In the genomic region with DNA sequence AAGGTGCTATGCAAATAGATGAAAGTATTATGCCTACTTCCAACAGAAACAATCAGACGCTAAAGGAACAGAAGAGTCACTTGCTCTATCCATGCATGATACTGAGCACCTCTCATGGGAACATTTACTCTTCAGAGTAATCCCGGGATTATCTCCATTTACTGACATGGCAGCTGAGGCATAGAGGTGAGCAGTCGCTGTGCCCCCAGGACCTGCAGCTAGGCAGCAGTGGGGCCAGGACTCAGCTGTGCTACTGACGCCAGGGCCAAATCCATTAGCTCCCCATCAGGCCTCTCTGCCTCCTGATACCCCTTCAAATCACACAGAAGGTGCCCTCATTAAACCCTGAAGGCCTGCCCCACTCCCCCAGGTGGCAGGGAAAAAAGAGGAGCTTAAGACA, we compare ENCODE assay signal across 18 cellular contexts.
"Had no signal": no experiment of that assay in that cellular context is flagged by ENCODE, and none has a peak within 500 bp of the region (broad histone marks: within the 10 kb centered on the region; RNA-seq: fewer than 3 reads in every experiment).

No MANE protein-coding gene starts in this region.

- H3K36me3 ChIP-seq: pancreas, thyroid gland had no signal

- H3K36me3 Mint-ChIP-seq: activated naive CD8-positive, alpha-beta T cell treated with anti-CD3 and anti-CD28 coated beads for 36 hours had no signal

- H3K27ac ChIP-seq: body of pancreas, esophagus muscularis mucosa, hepatocyte, pancreas, thyroid gland had no signal

- H3K27me3 Mint-ChIP-seq: activated CD4-positive, alpha-beta T cell treated with anti-CD3 and anti-CD28 coated beads, Interleukin-2, amount 10 ng/mL, durations not matched to agents 7 days and 5 days; activated naive CD8-positive, alpha-beta T cell treated with anti-CD3 and anti-CD28 coated beads for 36 hours; stimulated activated memory B cell treated with anti-CD40 and anti-IgM and Interleukin-4, amounts not matched to agents 10 μg/mL and 1 μg/mL and 100 μg/mL, for 72 hours had no signal

- DNase-seq: activated CD4-positive, alpha-beta T cell treated with anti-CD3 and anti-CD28 coated beads, Interleukin-2, amount 10 ng/mL, durations not matched to agents 7 days and 5 days; activated CD8-positive, alpha-beta memory T cell treated with anti-CD3 and anti-CD28 coated beads for 24 hours; activated gamma-delta T cell treated with Interleukin-2 at 50 U/mL for 16 hours; activated naive CD8-positive, alpha-beta T cell treated with anti-CD3 and anti-CD28 coated beads for 36 hours; amygdala; body of pancreas; central memory CD4-positive, alpha-beta T cell; islet precursor cell; midbrain; pancreas; stimulated activated CD4-positive, alpha-beta T cell treated with anti-CD3 and anti-CD28 coated beads, Interleukin-12 subunit alpha, Interleukin-12 subunit beta, amount 100 ng/mL, for 4 hours; thyroid gland had no signal

- H3K9me3 Mint-ChIP-seq: activated CD4-positive, alpha-beta T cell treated with anti-CD3 and anti-CD28 coated beads, Interleukin-2, amount 10 ng/mL, durations not matched to agents 7 days and 5 days; activated naive CD8-positive, alpha-beta T cell treated with anti-CD3 and anti-CD28 coated beads for 36 hours; neural crest cell had no signal

- H3K4me3 Mint-ChIP-seq: activated CD4-positive, alpha-beta T cell treated with anti-CD3 and anti-CD28 coated beads, Interleukin-2, amount 10 ng/mL, durations not matched to agents 7 days and 5 days; activated naive CD8-positive, alpha-beta T cell treated with anti-CD3 and anti-CD28 coated beads for 36 hours; neural crest cell; stimulated activated memory B cell treated with anti-CD40 and anti-IgM and Interleukin-4, amounts not matched to agents 10 μg/mL and 1 μg/mL and 100 μg/mL, for 72 hours had no signal

- H3K4me1 Mint-ChIP-seq: activated CD4-positive, alpha-beta T cell treated with anti-CD3 and anti-CD28 coated beads, Interleukin-2, amount 10 ng/mL, durations not matched to agents 7 days and 5 days had no signal

- H3K27ac Mint-ChIP-seq: activated CD4-positive, alpha-beta T cell treated with anti-CD3 and anti-CD28 coated beads, Interleukin-2, amount 10 ng/mL, durations not matched to agents 7 days and 5 days; activated naive CD8-positive, alpha-beta T cell treated with anti-CD3 and anti-CD28 coated beads for 36 hours had no signal

- H3K9me3 ChIP-seq: body of pancreas, esophagus muscularis mucosa, pancreas, thyroid gland had no signal

- H3K4me3 ChIP-seq: body of pancreas, coronary artery, esophagus muscularis mucosa, hepatocyte, lung, pancreas, thyroid gland had no signal

- ATAC-seq: body of pancreas; pancreas; stimulated activated memory B cell treated with anti-CD40 and anti-IgM and Interleukin-4, amounts not matched to agents 10 μg/mL and 1 μg/mL and 100 μg/mL, for 72 hours had no signal
